22 cellular contexts compared by ENCODE assay signal in genomic region chr2:9237831-9238230, GRCh38. TPM values are rescaled to one million over a fixed set of nuclear protein-coding genes. Genes with fewer than 3 reads are reported as not detected.
DNase-seq lines count a peak whose midpoint lies in the region; ATAC-seq and TF ChIP-seq lines count a peak whose summit lies in the region.
"Had no signal": no experiment of that assay in that cellular context is flagged by ENCODE, and none has a peak within 500 bp of the region (broad histone marks: within the 10 kb centered on the region; RNA-seq: fewer than 3 reads in every experiment).

No MANE protein-coding gene starts in this region.

- no peak for TF ChIP-seq POLR2A in sigmoid colon (IDR thresholded peaks at IDR 0.05)

- H3K4me1 Mint-ChIP-seq in glutamatergic neuron (ENCODE audit: low read depth, unreplicated experiment), result peaks cover 46% of the 10 kb centered on the region
- H3K4me1 Mint-ChIP-seq: IgD-negative memory B cell had no signal

- H3K4me3 ChIP-seq in right cardiac atrium (ENCODE audit: low read length), result no peak overlapping the region
- no peak overlapping the region for H3K4me3 ChIP-seq in sigmoid colon
- H3K4me3 ChIP-seq: mucosa of descending colon, Peyer's patch, skin epidermis had no signal

- peaks cover 5% of the 10 kb centered on the region for H3K9me3 Mint-ChIP-seq in glutamatergic neuron (ENCODE audit: unreplicated experiment)
- H3K9me3 Mint-ChIP-seq: activated naive CD4-positive, alpha-beta T cell treated with anti-CD3 and anti-CD28 coated beads, Interleukin-2, amount 50 U/mL, for 72 hours; activated T-cell treated with anti-CD3 and anti-CD28 coated beads, Interleukin-2, amount 50 U/mL, for 72 hours; IgD-negative memory B cell; stimulated activated naive CD8-positive, alpha-beta T cell treated with anti-CD3 and anti-CD28 coated beads, Interleukin-15, Interleukin-2, amounts not matched to agents 100 ng/mL and 50 ng/mL, for 24 hours had no signal

- H3K27ac ChIP-seq in right cardiac atrium (ENCODE audit: low read length) (peak overlapping the region; percentile 63), sigmoid colon (peak overlapping the region; percentile 32 to 80 (median 73))
- H3K27ac ChIP-seq: neutrophil, Peyer's patch had no signal

- peak overlapping the region; percentile 48 for H3K4me3 Mint-ChIP-seq in glutamatergic neuron (ENCODE audit: unreplicated experiment)
- H3K4me3 Mint-ChIP-seq: activated CD8-positive, alpha-beta T cell treated with anti-CD3 and anti-CD28 coated beads, Interleukin-2, amount 10 ng/mL, durations not matched to agents 7 days and 5 days; activated T-cell treated with anti-CD3 and anti-CD28 coated beads, Interleukin-2, amount 50 U/mL, for 72 hours; IgD-negative memory B cell; stimulated activated naive CD8-positive, alpha-beta T cell treated with anti-CD3 and anti-CD28 coated beads, Interleukin-15, Interleukin-2, amounts not matched to agents 100 ng/mL and 50 ng/mL, for 24 hours had no signal

- ATAC-seq in right cardiac atrium, result no peak
- ATAC-seq in left ventricle myocardium superior, result no peak
- no peak for ATAC-seq in GM21576 (IDR thresholded peaks at IDR 0.05; ENCODE audit: unreplicated experiment)
- ATAC-seq: activated CD8-positive, alpha-beta T cell treated with anti-CD3 and anti-CD28 coated beads, Interleukin-2, amount 10 ng/mL, durations not matched to agents 7 days and 5 days; activated naive CD4-positive, alpha-beta T cell treated with anti-CD3 and anti-CD28 coated beads, Interleukin-2, amount 50 U/mL, for 72 hours; activated T-cell treated with anti-CD3 and anti-CD28 coated beads, Interleukin-2, amount 50 U/mL, for 72 hours; mucosa of descending colon had no signal

- TF ChIP-seq EP300 in sigmoid colon (IDR thresholded peaks at IDR 0.05), result no peak

- DNase-seq in right cardiac atrium, result no peak
- DNase-seq in left ventricle myocardium superior, result no peak
- DNase-seq in glutamatergic neuron, result no peak
- no peak for DNase-seq in sigmoid colon
- no peak for DNase-seq in activated CD8-positive, alpha-beta memory T cell treated with anti-CD3 and anti-CD28 coated beads, Interleukin-2, amount 50 U/mL, for 48 hours
- no peak for DNase-seq in GM10266 (ENCODE audit: extremely low spot score)
- DNase-seq in NCI-H146 (lab: John Stamatoyannopoulos, UW), result no peak
- DNase-seq: activated CD8-positive, alpha-beta T cell treated with anti-CD3 and anti-CD28 coated beads, Interleukin-2, amount 10 ng/mL, durations not matched to agents 7 days and 5 days; activated T-cell treated with anti-CD3 and anti-CD28 coated beads, Interleukin-2, amount 50 U/mL, for 72 hours; foreskin fibroblast; GDM1; mucosa of descending colon; NCI-H1694; NCI-H2227 treated with DMSO at 0.1 percent for 48 hours; Peyer's patch; T1000 had no signal

- intact Hi-C loops in right cardiac atrium (cut with DNase I) (no loop called here), left ventricle myocardium superior (cut with micrococcal nuclease) (no loop called here), sigmoid colon (cut with DNase I) (no loop called here)

- no peaks in the 10 kb centered on the region for H3K36me3 ChIP-seq in sigmoid colon
- H3K36me3 ChIP-seq: neutrophil, Peyer's patch had no signal

- TF ChIP-seq CTCF in glutamatergic neuron (IDR thresholded peaks at IDR 0.05; ENCODE audit: partially characterized antibody, unreplicated experiment), result no peak
- TF ChIP-seq CTCF in sigmoid colon (IDR thresholded peaks at IDR 0.05), result no peak
- no peak for TF ChIP-seq CTCF in GM10266 (IDR thresholded peaks at IDR 0.05; ENCODE audit: control insufficient read depth, insufficient read depth, low read depth, missing control alignments)

- H3K9me3 ChIP-seq in right cardiac atrium (ENCODE audit: control insufficient read depth, low read length), result no peaks in the 10 kb centered on the region
- H3K9me3 ChIP-seq in sigmoid colon, result no peaks in the 10 kb centered on the region
- H3K9me3 ChIP-seq: mucosa of descending colon, neutrophil, Peyer's patch had no signal

- H3K36me3 Mint-ChIP-seq in glutamatergic neuron (ENCODE audit: unreplicated experiment), result no peaks in the 10 kb centered on the region
- H3K36me3 Mint-ChIP-seq: activated naive CD4-positive, alpha-beta T cell treated with anti-CD3 and anti-CD28 coated beads, Interleukin-2, amount 50 U/mL, for 72 hours had no signal

- H3K27me3 Mint-ChIP-seq in glutamatergic neuron (ENCODE audit: unreplicated experiment), result peaks cover 3% of the 10 kb centered on the region

- H3K27me3 ChIP-seq in right cardiac atrium (ENCODE audit: control insufficient read depth, insufficient read depth) (no peaks in the 10 kb centered on the region), sigmoid colon (no peaks in the 10 kb centered on the region)
- H3K27me3 ChIP-seq: Peyer's patch had no signal

- peak overlapping the region; percentile 92 for H3K27ac Mint-ChIP-seq in glutamatergic neuron (ENCODE audit: unreplicated experiment)
- H3K27ac Mint-ChIP-seq: activated CD8-positive, alpha-beta T cell treated with anti-CD3 and anti-CD28 coated beads, Interleukin-2, amount 10 ng/mL, durations not matched to agents 7 days and 5 days; activated naive CD4-positive, alpha-beta T cell treated with anti-CD3 and anti-CD28 coated beads, Interleukin-2, amount 50 U/mL, for 72 hours; activated T-cell treated with anti-CD3 and anti-CD28 coated beads, Interleukin-2, amount 50 U/mL, for 72 hours; IgD-negative memory B cell; stimulated activated naive CD8-positive, alpha-beta T cell treated with anti-CD3 and anti-CD28 coated beads, Interleukin-15, Interleukin-2, amounts not matched to agents 100 ng/mL and 50 ng/mL, for 24 hours had no signal

- H3K4me1 ChIP-seq in right cardiac atrium (ENCODE audit: control insufficient read depth, insufficient read depth, low read length) (peaks cover 35% of the 10 kb centered on the region), sigmoid colon (peaks cover 0 to 81% (median 64%) of the 10 kb centered on the region in 4 donors)

- WGBS in right cardiac atrium, result 81% methylated on average over 5 of the region's 5 CpGs
- WGBS in sigmoid colon, 2 donors, result 93 to 94% methylated on average over 5 of the region's 5 CpGs

RNA-seq across cellular contexts. Expression of gene ASAP2, which starts 31.2 kb away (rescaled TPM):
- 10 to 100 TPM; 13.3 to 19.7 (median 16.0) TPM for total RNA-seq in right cardiac atrium
- polyA plus RNA-seq in right cardiac atrium, result 9.2 TPM
- 10.1 TPM for total RNA-seq in left ventricle myocardium superior
- total RNA-seq in glutamatergic neuron (ENCODE audit: unreplicated experiment), result 49.6 TPM
- 10 to 100 TPM; 22.1 to 56.5 (median 26.5) TPM for total RNA-seq in sigmoid colon
- 10 to 100 TPM; 15.1 to 31.7 (median 25.8) TPM for polyA plus RNA-seq in sigmoid colon
- total RNA-seq: activated CD8-positive, alpha-beta T cell treated with anti-CD3 and anti-CD28 coated beads, Interleukin-2, amount 10 ng/mL, durations not matched to agents 7 days and 5 days had no signal
- polyA plus RNA-seq: IgD-negative memory B cell had no signal
